16 cellular contexts compared by ENCODE assay signal in genomic region chr16:31461201-31461920, GRCh38. TPM values are rescaled to one million over a fixed set of nuclear protein-coding genes. Genes with fewer than 3 reads are reported as not detected.
DNase-seq lines count a peak whose midpoint lies in the region; ATAC-seq, FAIRE-seq and TF ChIP-seq lines count a peak whose summit lies in the region.
"Had no signal": no experiment of that assay in that cellular context is flagged by ENCODE, and none has a peak within 500 bp of the region (broad histone marks: within the 10 kb centered on the region; RNA-seq: fewer than 3 reads in every experiment).

No MANE protein-coding gene starts in this region.

- H3K27ac ChIP-seq in BLaER1 treated with 17β-estradiol and CSF1 and Interleukin-3, amounts not matched to agents 10 nM and 100 nM = peak overlapping the region in 4 of 11 experiments; percentile 11 to 33 (median 20); a peak in 3 of 22 replicates
- H3K27ac ChIP-seq in GM23248 (peak overlapping the region; percentile 90), GM12878 (ENCODE audit: control insufficient read depth, insufficient read depth) (no peak overlapping the region)

- TF ChIP-seq POLR2A in GM12878 (IDR thresholded peaks at IDR 0.05; ENCODE audit: low read depth, low read length) = no peak

- peaks cover 48 to 79% (median 71%) of the 10 kb centered on the region in 10 experiments for H3K4me1 ChIP-seq in BLaER1 treated with 17β-estradiol and CSF1 and Interleukin-3, amounts not matched to agents 10 nM and 100 nM
- H3K4me1 ChIP-seq in GM23248 (ENCODE audit: insufficient read depth) (peaks cover 23% of the 10 kb centered on the region), GM12878 (ENCODE audit: control insufficient read depth, insufficient read depth, low read length) (peaks cover 13% of the 10 kb centered on the region)

- H3K9me3 Mint-ChIP-seq in natural killer cell treated with Interleukin-12 subunit alpha and Interleukin-12 subunit beta and Interleukin-15 and Interleukin-18, amount 100 ng/mL, for 72 hours = no peaks in the 10 kb centered on the region
- H3K9me3 Mint-ChIP-seq: IgD-negative memory B cell had no signal

- no peak for FAIRE-seq in GM12878 (lab: Jason Lieb, UNC)
- FAIRE-seq: GM12892 had no signal

- ATAC-seq in GM12878 (no peak), GM18868 (IDR thresholded peaks at IDR 0.05; ENCODE audit: unreplicated experiment) (no peak), GM21528 (IDR thresholded peaks at IDR 0.05; ENCODE audit: low FRiP score, unreplicated experiment) (no peak)
- ATAC-seq in natural killer cell treated with Interleukin-12 subunit alpha and Interleukin-12 subunit beta and Interleukin-15 and Interleukin-18, amount 100 ng/mL, for 72 hours = no peak
- ATAC-seq: mucosa of descending colon had no signal

- TF ChIP-seq EP300 in GM12878 (IDR thresholded peaks at IDR 0.05; ENCODE audit: borderline replicate concordance in 1 of 2, control insufficient read depth in 1 of 2, low read depth in 2 of 2, low read length in 2 of 2) = no peak

- peaks cover 18 to 55% (median 40%) of the 10 kb centered on the region in 11 experiments for H3K36me3 ChIP-seq in BLaER1 treated with 17β-estradiol and CSF1 and Interleukin-3, amounts not matched to agents 10 nM and 100 nM
- H3K36me3 ChIP-seq in GM23248 (ENCODE audit: low read depth) (no peaks in the 10 kb centered on the region), GM12878 (ENCODE audit: control insufficient read depth in 2 of 2, insufficient read depth in 2 of 2, low read length in 1 of 2) (peaks cover 0 to 20% of the 10 kb centered on the region in 2 experiments; a peak in 3 of 4 replicates)

- no peak for DNase-seq in GM23248
- no peak for DNase-seq in GM12878 (ENCODE audit: low read depth, low spot score)
- DNase-seq in natural killer cell treated with Interleukin-12 subunit alpha and Interleukin-12 subunit beta and Interleukin-15 and Interleukin-18, amount 100 ng/mL, for 72 hours (ENCODE audit: low spot score) = peak; percentile 20
- no peak for DNase-seq in NK-92 treated with Interleukin-12 subunit alpha and Interleukin-12 subunit beta, amount 100 ng/mL, for 24 hours (lab: John Stamatoyannopoulos, UW)
- no peak for DNase-seq in NCI-H2196 treated with DMSO at 0.1 percent for 48 hours (lab: John Stamatoyannopoulos, UW; ENCODE audit: unreplicated experiment)
- DNase-seq: NCI-H524 treated with DMSO at 0.1 percent for 48 hours; stimulated activated CD4-positive, alpha-beta T cell treated with anti-CD3 and anti-CD28 coated beads, Interleukin-4, amount 100 ng/mL, for 4 hours; stimulated activated naive CD4-positive, alpha-beta T cell treated with Interleukin-2 at 50 U/mL for 16 hours had no signal

- H2AFZ ChIP-seq in GM23248 = no peak overlapping the region
- no peak overlapping the region for H2AFZ ChIP-seq in GM12878 (ENCODE audit: control insufficient read depth, low read depth, low read length)

- TF ChIP-seq RAD21 in GM12878 (IDR thresholded peaks at IDR 0.05; ENCODE audit: insufficient read depth, low read depth, low read length) = no peak

- in situ Hi-C loops in GM23248 (cut with MboI) = no loop called here
- in situ Hi-C loops in GM12878 (cut with MboI) = no loop called here

- H4K20me1 ChIP-seq in BLaER1 treated with 17β-estradiol and CSF1 and Interleukin-3, amounts not matched to agents 10 nM and 100 nM = peaks cover 18 to 53% (median 20%) of the 10 kb centered on the region in 11 experiments; a peak in 21 of 22 replicates
- H4K20me1 ChIP-seq in GM23248 (ENCODE audit: insufficient read depth) (no peaks in the 10 kb centered on the region), GM12878 (ENCODE audit: control insufficient read depth, insufficient read depth) (peaks cover 3% of the 10 kb centered on the region; the same call in 1 of the 2 replicates)

- intact Hi-C loops in GM12878 (cut with micrococcal nuclease; ENCODE audit: unreplicated experiment) = no loop called here

- RAD21 ChIA-PET in GM12878 (lab: Charles Lee; ENCODE audit: unreplicated experiment) = interaction anchor here (0.7 to 4.0 kb wide), 13 partner anchors 16 to 507 kb away, joined by 3 to 21 read pairs (median 3); partner anchors contain the start of gene ZNF843

- BruUV-seq in GM12878 (replicated peaks; lab: Mats Ljungman, UMichigan) = no TSS peak

- H3K27me3 ChIP-seq in BLaER1 treated with 17β-estradiol and CSF1 and Interleukin-3, amounts not matched to agents 10 nM and 100 nM = no peaks in the 10 kb centered on the region
- H3K27me3 ChIP-seq in GM23248 (replicated peaks; ENCODE audit: insufficient read depth) = no peaks in the 10 kb centered on the region
- no peaks in the 10 kb centered on the region for H3K27me3 ChIP-seq in GM12878 (replicated peaks in 1 of 2; ENCODE audit: control insufficient read depth in 2 of 2, insufficient read depth in 2 of 2, low read length in 1 of 2)

- no peaks in the 10 kb centered on the region for H3K27me3 Mint-ChIP-seq in natural killer cell treated with Interleukin-12 subunit alpha and Interleukin-12 subunit beta and Interleukin-15 and Interleukin-18, amount 100 ng/mL, for 72 hours
- H3K27me3 Mint-ChIP-seq: IgD-negative memory B cell had no signal

- peaks cover 20 to 25% of the 10 kb centered on the region in 2 donors for H3K4me1 Mint-ChIP-seq in natural killer cell treated with Interleukin-12 subunit alpha and Interleukin-12 subunit beta and Interleukin-15 and Interleukin-18, amount 100 ng/mL, for 72 hours (ENCODE audit: low read depth in 2 of 2)

- SMC1A ChIA-PET in GM12878 (lab: Charles Lee; ENCODE audit: uncharacterized antibody, unreplicated experiment) = interaction anchor here (0.9 to 4.1 kb wide), 13 partner anchors 10 to 508 kb away, joined by 3 to 26 read pairs (median 5); partner anchors contain the start of genes ZNF646 and ZNF668

- H3K79me2 ChIP-seq in GM23248 (ENCODE audit: insufficient read depth) (peaks cover 36% of the 10 kb centered on the region), GM12878 (ENCODE audit: control insufficient read depth, insufficient read depth, low read length) (peaks cover 38% of the 10 kb centered on the region)

- H3F3A ChIP-seq in GM23248 (ENCODE audit: insufficient read depth) = peaks cover 12% of the 10 kb centered on the region

- H3K4me3 Mint-ChIP-seq in natural killer cell treated with Interleukin-12 subunit alpha and Interleukin-12 subunit beta and Interleukin-15 and Interleukin-18, amount 100 ng/mL, for 72 hours = peak overlapping the region; percentile 61

- peak overlapping the region in 8 of 11 experiments; percentile 0 to 99 (median 94); a peak in 10 of 22 replicates for H3K4me2 ChIP-seq in BLaER1 treated with 17β-estradiol and CSF1 and Interleukin-3, amounts not matched to agents 10 nM and 100 nM
- H3K4me2 ChIP-seq in GM23248 (ENCODE audit: unreplicated experiment) (peak overlapping the region; percentile 91), GM12878 (ENCODE audit: control insufficient read depth, insufficient read depth) (peak overlapping the region; percentile 34; the same call in 1 of the 2 replicates)

- POLR2A ChIA-PET in GM12878 (lab: Charles Lee) = interaction anchor here (1.0 to 4.0 kb wide), 4 partner anchors 46 to 466 kb away, joined by 4 to 20 read pairs (median 6); partner anchors contain the start of gene ZNF267

- 75 to 76% methylated on average over 10 of the region's 10 CpGs for WGBS in GM23248 (ENCODE audit: low coverage in 1 of 2, low lambda C conversion rate in 2 of 2, missing lambda C conversion rate in 2 of 2), 2 experiments
- 83% methylated on average over 9 of the region's 10 CpGs for WGBS in GM12878 (ENCODE audit: insufficient coverage, insufficient replicate concordance, low lambda C conversion rate, missing lambda C conversion rate)

- TF ChIP-seq CTCF in GM12878 (IDR thresholded peaks at IDR 0.05 in 2 of 3, conservative IDR thresholded peaks at IDR 0.05 in 1 of 3; ENCODE audit: control insufficient read depth in 2 of 3, extremely low read depth in 1 of 3, insufficient read depth in 1 of 3, low read depth in 3 of 3, low read length in 3 of 3) = no peak

- H3K36me3 Mint-ChIP-seq in natural killer cell treated with Interleukin-12 subunit alpha and Interleukin-12 subunit beta and Interleukin-15 and Interleukin-18, amount 100 ng/mL, for 72 hours = no peaks in the 10 kb centered on the region

- H3K27ac Mint-ChIP-seq in natural killer cell treated with Interleukin-12 subunit alpha and Interleukin-12 subunit beta and Interleukin-15 and Interleukin-18, amount 100 ng/mL, for 72 hours = peak overlapping the region in 1 of 2 donors; percentile 22

- H3K4me3 ChIP-seq in BLaER1 treated with 17β-estradiol and CSF1 and Interleukin-3, amounts not matched to agents 10 nM and 100 nM = no peak overlapping the region
- H3K4me3 ChIP-seq in GM23248 (peak overlapping the region; percentile 78; the same call in 1 of the 2 replicates), GM12878 (no peak overlapping the region)
- H3K4me3 ChIP-seq: mucosa of descending colon had no signal

- no peaks in the 10 kb centered on the region for H3K9me2 ChIP-seq in GM23248 (ENCODE audit: insufficient read depth)

- no peaks in the 10 kb centered on the region for H3K9me3 ChIP-seq in BLaER1 treated with 17β-estradiol and CSF1 and Interleukin-3, amounts not matched to agents 10 nM and 100 nM (replicated peaks in 1 of 11)
- H3K9me3 ChIP-seq in GM23248 (ENCODE audit: low read depth) (no peaks in the 10 kb centered on the region), GM12878 (replicated peaks; ENCODE audit: control insufficient read depth, insufficient read depth, low read length) (no peaks in the 10 kb centered on the region)
- H3K9me3 ChIP-seq: mucosa of descending colon had no signal

- CTCF ChIA-PET in GM12878 (lab: Yijun Ruan, JAX) = interaction anchor here (0.7 to 7.0 kb wide), 37 partner anchors 7 to 507 kb away, joined by 3 to 71 read pairs (median 5); partner anchors contain the start of genes PYCARD, RUSF1, TGFB1I1 and ZNF267

- peak overlapping the region in 3 of 11 experiments; percentile 1 to 27 (median 10); a peak in 4 of 22 replicates for H3K9ac ChIP-seq in BLaER1 treated with 17β-estradiol and CSF1 and Interleukin-3, amounts not matched to agents 10 nM and 100 nM
- H3K9ac ChIP-seq in GM23248 = peak overlapping the region; percentile 81
- H3K9ac ChIP-seq in GM12878 (ENCODE audit: control insufficient read depth, insufficient read depth, low read length) = no peak overlapping the region

RNA-seq across cellular contexts. Expression of gene ARMC5, which starts 2.1 kb away (rescaled TPM):
- 11.2 and 14.3 TPM in 2 replicates for total RNA-seq in GM23248 (2014; rRNA removed; shearing (Covaris generic))
- polyA plus RNA-seq in GM23248 (2016; fragmentation: Nextera tagmentation; extraction: Ambion mirVana) (5.0 and 7.0 TPM in 2 replicates), GM12878 (2011; rRNA removed) (3.2 and 3.6 TPM in 2 replicates), GM12878 (2014; fragmentation: Illumina TruSeq; extraction: Trizol) (0.89 and 1.5 TPM in 2 replicates), GM12878 (2014; fragmentation: Nextera tagmentation; extraction: Ambion mirVana) (under 1 TPM; 0.06 to 0.51 TPM), GM12878 (2014; rRNA removed) (7.7 and 9.3 TPM in 2 replicates), GM12878 (2016; fragmentation: Nextera tagmentation; extraction: Ambion mirVana) (10 to 100 TPM in 1 of 2 experiments, 1 to 10 TPM in 1; 9.8 to 12.0 TPM)
- total RNA-seq in GM12878 (2013; cell fraction: nucleolus; rRNA removed) = 13.7 and 13.8 TPM in 2 replicates
- total RNA-seq in GM12878 (2014; rRNA removed) (6.6 and 7.6 TPM in 2 replicates), GM12878 (2014; rRNA removed; fragmentation: Illumina TruSeq; extraction: Trizol) (2.3 and 2.8 TPM in 2 replicates), GM12878 (2021) (11.5 and 13.2 TPM in 2 replicates)
- polyA plus RNA-seq in GM12878 (2011; ENCODE audit: low read depth) = 2.3 TPM
- polyA plus RNA-seq in GM12878 (2011; cell fraction: cytosol; rRNA removed) = 7.3 and 10.6 TPM in 2 replicates
- 54.0 and 79.7 TPM in 2 replicates for polyA plus RNA-seq in GM12878 (2011; cell fraction: nucleus; rRNA removed)
- polyA plus RNA-seq in GM12878 (2012) = 6.7 and 11.5 TPM in 2 replicates
- polyA minus RNA-seq in GM12878 (2011; rRNA and poly(A)+ RNA removed) = 4.7 and 8.0 TPM in 2 replicates
- 6.7 and 8.6 TPM in 2 replicates for polyA minus RNA-seq in GM12878 (2011; cell fraction: cytosol; rRNA and poly(A)+ RNA removed)
- polyA minus RNA-seq in GM12878 (2011; cell fraction: nucleus; rRNA and poly(A)+ RNA removed) = 9.9 and 16.3 TPM in 2 replicates
- 10 to 100 TPM; 31.6 to 36.0 TPM for total RNA-seq in natural killer cell treated with Interleukin-12 subunit alpha and Interleukin-12 subunit beta and Interleukin-15 and Interleukin-18, amount 100 ng/mL, for 72 hours

RNA-seq across cellular contexts. Expression of gene TGFB1I1, which starts 10.6 kb away (rescaled TPM):
- total RNA-seq in GM23248 (2014; rRNA removed; shearing (Covaris generic)) = 71.8 and 88.5 TPM in 2 replicates
- polyA plus RNA-seq in GM23248 (2016; fragmentation: Nextera tagmentation; extraction: Ambion mirVana) = 174 and 177 TPM in 2 replicates
- 0.23 TPM in 1 of 2 replicates, not detected in the other for total RNA-seq in GM12878 (2013; cell fraction: nucleolus; rRNA removed)
- total RNA-seq in GM12878 (2014; rRNA removed) = 0.05 and 0.45 TPM in 2 replicates
- total RNA-seq in GM12878 (2014; rRNA removed; fragmentation: Illumina TruSeq; extraction: Trizol) = 0.05 and 0.13 TPM in 2 replicates
- 0.24 and 0.49 TPM in 2 replicates for total RNA-seq in GM12878 (2021)
- 0.41 TPM for polyA plus RNA-seq in GM12878 (2011; ENCODE audit: low read depth)
- 0.19 and 0.41 TPM in 2 replicates for polyA plus RNA-seq in GM12878 (2011; rRNA removed)
- 0.12 and 0.31 TPM in 2 replicates for polyA plus RNA-seq in GM12878 (2011; cell fraction: cytosol; rRNA removed)
- 0.50 and 0.81 TPM in 2 replicates for polyA plus RNA-seq in GM12878 (2011; cell fraction: nucleus; rRNA removed)
- polyA plus RNA-seq in GM12878 (2012) = 1.4 and 1.8 TPM in 2 replicates
- polyA plus RNA-seq in GM12878 (2014; fragmentation: Illumina TruSeq; extraction: Trizol) = 0.06 and 0.26 TPM in 2 replicates
- polyA plus RNA-seq in GM12878 (2014; fragmentation: Nextera tagmentation; extraction: Ambion mirVana) = not detected
- polyA plus RNA-seq in GM12878 (2014; rRNA removed) = 0.06 and 2.3 TPM in 2 replicates
- under 1 TPM; 0.38 to 0.42 TPM for polyA plus RNA-seq in GM12878 (2016; fragmentation: Nextera tagmentation; extraction: Ambion mirVana)
- polyA minus RNA-seq in GM12878 (2011; rRNA and poly(A)+ RNA removed) = 0.51 and 1.1 TPM in 2 replicates
- polyA minus RNA-seq in GM12878 (2011; cell fraction: cytosol; rRNA and poly(A)+ RNA removed) = 0.80 TPM in 1 of 2 replicates, not detected in the other
- polyA minus RNA-seq in GM12878 (2011; cell fraction: nucleus; rRNA and poly(A)+ RNA removed) = 0.73 and 0.96 TPM in 2 replicates
- under 1 TPM; 0.55 to 0.75 TPM for total RNA-seq in natural killer cell treated with Interleukin-12 subunit alpha and Interleukin-12 subunit beta and Interleukin-15 and Interleukin-18, amount 100 ng/mL, for 72 hours

RNA-seq across cellular contexts. Expression of gene ZNF843, which starts 18.8 kb away (rescaled TPM):
- 0.22 and 0.38 TPM in 2 replicates for total RNA-seq in GM23248 (2014; rRNA removed; shearing (Covaris generic))
- polyA plus RNA-seq in GM23248 (2016; fragmentation: Nextera tagmentation; extraction: Ambion mirVana) (0.39 and 0.41 TPM in 2 replicates), GM12878 (2011; rRNA removed) (0.06 and 0.07 TPM in 2 replicates), GM12878 (2014; fragmentation: Illumina TruSeq; extraction: Trizol) (0.03 TPM in 1 of 2 replicates, not detected in the other), GM12878 (2014; fragmentation: Nextera tagmentation; extraction: Ambion mirVana) (under 1 TPM in 1 of 2 experiments, not detected in 1; 0.04 TPM), GM12878 (2014; rRNA removed) (0.08 and 0.20 TPM in 2 replicates), GM12878 (2016; fragmentation: Nextera tagmentation; extraction: Ambion mirVana) (under 1 TPM; 0.09 to 0.25 TPM)
- total RNA-seq in GM12878 (2013; cell fraction: nucleolus; rRNA removed) = not detected in 2 replicates
- total RNA-seq in GM12878 (2014; rRNA removed) (0.05 and 0.06 TPM in 2 replicates), GM12878 (2014; rRNA removed; fragmentation: Illumina TruSeq; extraction: Trizol) (0.09 TPM in 1 of 2 replicates, not detected in the other), GM12878 (2021) (0.16 and 0.26 TPM in 2 replicates)
- not detected for polyA plus RNA-seq in GM12878 (2011; ENCODE audit: low read depth)
- polyA plus RNA-seq in GM12878 (2011; cell fraction: cytosol; rRNA removed) = 0.10 and 0.15 TPM in 2 replicates
- 0.06 TPM in 1 of 2 replicates, not detected in the other for polyA plus RNA-seq in GM12878 (2011; cell fraction: nucleus; rRNA removed)
- polyA plus RNA-seq in GM12878 (2012) = 0.07 and 0.09 TPM in 2 replicates
- 0.10 and 0.15 TPM in 2 replicates for polyA minus RNA-seq in GM12878 (2011; rRNA and poly(A)+ RNA removed)
- not detected in 2 replicates for polyA minus RNA-seq in GM12878 (2011; cell fraction: cytosol; rRNA and poly(A)+ RNA removed)
- polyA minus RNA-seq in GM12878 (2011; cell fraction: nucleus; rRNA and poly(A)+ RNA removed) = 0.12 TPM in 1 of 2 replicates, not detected in the other
- total RNA-seq in natural killer cell treated with Interleukin-12 subunit alpha and Interleukin-12 subunit beta and Interleukin-15 and Interleukin-18, amount 100 ng/mL, for 72 hours = under 1 TPM in 1 of 2 donors, not detected in 1; 0.17 TPM
- polyA plus RNA-seq: IgD-negative memory B cell had no signal

RNA-seq across cellular contexts. Expression of gene SLC5A2, which starts 21.6 kb away (rescaled TPM):
- not detected in 2 replicates for total RNA-seq in GM23248 (2014; rRNA removed; shearing (Covaris generic))
- polyA plus RNA-seq in GM23248 (2016; fragmentation: Nextera tagmentation; extraction: Ambion mirVana) = 4.7 and 4.8 TPM in 2 replicates
- not detected in 2 replicates for total RNA-seq in GM12878 (2013; cell fraction: nucleolus; rRNA removed)
- not detected in 2 replicates for total RNA-seq in GM12878 (2014; rRNA removed)
- total RNA-seq in GM12878 (2014; rRNA removed; fragmentation: Illumina TruSeq; extraction: Trizol) = not detected in 2 replicates
- total RNA-seq in GM12878 (2021) = not detected in 2 replicates
- 18.5 TPM for polyA plus RNA-seq in GM12878 (2011; ENCODE audit: low read depth)
- not detected in 2 replicates for polyA plus RNA-seq in GM12878 (2011; rRNA removed)
- not detected in 2 replicates for polyA plus RNA-seq in GM12878 (2011; cell fraction: cytosol; rRNA removed)
- polyA plus RNA-seq in GM12878 (2011; cell fraction: nucleus; rRNA removed) = not detected in 2 replicates
- polyA plus RNA-seq in GM12878 (2012) = 0.11 and 0.24 TPM in 2 replicates
- not detected in 2 replicates for polyA plus RNA-seq in GM12878 (2014; fragmentation: Illumina TruSeq; extraction: Trizol)
- polyA plus RNA-seq in GM12878 (2014; fragmentation: Nextera tagmentation; extraction: Ambion mirVana) = 1 to 10 TPM; 3.6 to 4.3 TPM
- not detected in 2 replicates for polyA plus RNA-seq in GM12878 (2014; rRNA removed)
- polyA plus RNA-seq in GM12878 (2016; fragmentation: Nextera tagmentation; extraction: Ambion mirVana) = 1 to 10 TPM; 4.6 to 4.8 TPM
- polyA minus RNA-seq in GM12878 (2011; rRNA and poly(A)+ RNA removed) = not detected in 2 replicates
- polyA minus RNA-seq in GM12878 (2011; cell fraction: cytosol; rRNA and poly(A)+ RNA removed) = not detected in 2 replicates
- polyA minus RNA-seq in GM12878 (2011; cell fraction: nucleus; rRNA and poly(A)+ RNA removed) = not detected in 2 replicates
- total RNA-seq in natural killer cell treated with Interleukin-12 subunit alpha and Interleukin-12 subunit beta and Interleukin-15 and Interleukin-18, amount 100 ng/mL, for 72 hours = not detected
- polyA plus RNA-seq: BJ had no signal

RNA-seq across cellular contexts. Expression of gene COX6A2, which starts 33.2 kb away (rescaled TPM):
- not detected in 2 replicates for total RNA-seq in GM23248 (2014; rRNA removed; shearing (Covaris generic))
- polyA plus RNA-seq in GM23248 (2016; fragmentation: Nextera tagmentation; extraction: Ambion mirVana) (not detected in 2 replicates), GM12878 (2011; rRNA removed) (not detected in 2 replicates), GM12878 (2014; fragmentation: Illumina TruSeq; extraction: Trizol) (not detected in 2 replicates), GM12878 (2014; fragmentation: Nextera tagmentation; extraction: Ambion mirVana) (not detected), GM12878 (2014; rRNA removed) (not detected in 2 replicates), GM12878 (2016; fragmentation: Nextera tagmentation; extraction: Ambion mirVana) (not detected)
- total RNA-seq in GM12878 (2013; cell fraction: nucleolus; rRNA removed) = not detected in 2 replicates
- total RNA-seq in GM12878 (2014; rRNA removed) (not detected in 2 replicates), GM12878 (2014; rRNA removed; fragmentation: Illumina TruSeq; extraction: Trizol) (not detected in 2 replicates), GM12878 (2021) (not detected in 2 replicates)
- polyA plus RNA-seq in GM12878 (2011; ENCODE audit: low read depth) = not detected
- polyA plus RNA-seq in GM12878 (2011; cell fraction: cytosol; rRNA removed) = not detected in 2 replicates
- not detected in 2 replicates for polyA plus RNA-seq in GM12878 (2011; cell fraction: nucleus; rRNA removed)
- polyA plus RNA-seq in GM12878 (2012) = not detected in 2 replicates
- polyA minus RNA-seq in GM12878 (2011; rRNA and poly(A)+ RNA removed) = not detected in 2 replicates
- polyA minus RNA-seq in GM12878 (2011; cell fraction: cytosol; rRNA and poly(A)+ RNA removed) = not detected in 2 replicates
- not detected in 2 replicates for polyA minus RNA-seq in GM12878 (2011; cell fraction: nucleus; rRNA and poly(A)+ RNA removed)
- total RNA-seq in natural killer cell treated with Interleukin-12 subunit alpha and Interleukin-12 subunit beta and Interleukin-15 and Interleukin-18, amount 100 ng/mL, for 72 hours = not detected
- total RNA-seq: renal cortical epithelial cell had no signal
- polyA plus RNA-seq: BJ, IgD-negative memory B cell had no signal

Comparison
In these comparisons a context has a peak if more than half of its experiments do, and no peak if none do; other contexts are left out.
1. H3K4me2 ChIP-seq: peak in every context shown above with its lines; median percentile 94 in BLaER1 treated with 17β-estradiol and CSF1 and Interleukin-3, amounts not matched to agents 10 nM and 100 nM; 91 in GM23248; 34 in GM12878.
2. RNA of gene TGFB1I1, which starts 10.6 kb away (total RNA-seq): 71.8 to 88.5 TPM in GM23248; 0.55 to 0.75 TPM in natural killer cell treated with Interleukin-12 subunit alpha and Interleukin-12 subunit beta and Interleukin-15 and Interleukin-18, amount 100 ng/mL, for 72 hours and 0.05 to 0.49 TPM in GM12878; every median in the first group is over 10 times any median in the second.